In genomic region chr10:75024971-75025523, GRCh38 we compare ENCODE assay signal across 21 cellular contexts.
DNase-seq lines count a peak whose midpoint lies in the region; ATAC-seq and TF ChIP-seq lines count a peak whose summit lies in the region.
"Had no signal": no experiment of that assay in that cellular context is flagged by ENCODE, and none has a peak within 500 bp of the region (broad histone marks: within the 10 kb centered on the region; RNA-seq: fewer than 3 reads in every experiment).

No MANE protein-coding gene starts in this region.

- H3K27me3 Mint-ChIP-seq in Caco-2 (ENCODE audit: insufficient read depth, unreplicated experiment) (no peaks in the 10 kb centered on the region), type B pancreatic cell (no peaks in the 10 kb centered on the region)
- H3K27me3 Mint-ChIP-seq: activated T-helper 17 cell treated with anti-CD3 and anti-CD28 coated beads, Interleukin-2, amount 50 U/mL, for 72 hours; CD8-positive, alpha-beta memory T cell; stimulated activated naive CD8-positive, alpha-beta T cell treated with anti-CD3 and anti-CD28 coated beads, Interleukin-15, Interleukin-2, amounts not matched to agents 100 ng/mL and 50 ng/mL, for 24 hours had no signal

- H3K27me3 ChIP-seq in colonic mucosa = no peaks in the 10 kb centered on the region
- H3K27me3 ChIP-seq in gastrocnemius medialis = no peaks in the 10 kb centered on the region
- no peaks in the 10 kb centered on the region for H3K27me3 ChIP-seq in Caco-2 (replicated peaks; ENCODE audit: control insufficient read depth, insufficient read depth, low read length)
- H3K27me3 ChIP-seq: brain microvascular endothelial cell, right atrium auricular region, tibial nerve had no signal

- H3K4me1 ChIP-seq in colonic mucosa (no peaks in the 10 kb centered on the region), gastrocnemius medialis (peaks cover 2 to 19% of the 10 kb centered on the region in 2 donors), Caco-2 (no peaks in the 10 kb centered on the region)
- H3K4me1 ChIP-seq: right atrium auricular region had no signal

- CTCF ChIA-PET in Caco-2 (lab: Charles Lee) = no interaction called here

- H3K9ac ChIP-seq in colonic mucosa (ENCODE audit: low read depth in 2 of 2, low read length in 2 of 2) = no peak overlapping the region

- TF ChIP-seq POLR2A in gastrocnemius medialis (IDR thresholded peaks at IDR 0.05) = no peak

- intact Hi-C loops in colonic mucosa (cut with DNase I) = loop anchor here (5.0 to 10.0 kb wide), 2 partner anchors 610 to 758 kb away; no protein-coding TSS in a partner anchor
- intact Hi-C loops in gastrocnemius medialis (cut with DNase I; ENCODE audit: low total_unique reads) = loop anchor here (5.0 kb wide), 2 partner anchors 138 to 758 kb away; no protein-coding TSS in a partner anchor
- intact Hi-C loops in Caco-2 (cut with micrococcal nuclease; ENCODE audit: unreplicated experiment) = loop anchor here (5.0 to 10.0 kb wide), 3 partner anchors 48 to 288 kb away; partner anchors contain the start of gene COMTD1

- TF ChIP-seq CTCF in colonic mucosa (IDR thresholded peaks at IDR 0.05) (no peak), gastrocnemius medialis (IDR thresholded peaks at IDR 0.05 in 4 of 5, conservative IDR thresholded peaks at IDR 0.05 in 1 of 5) (no peak), Caco-2 (IDR thresholded peaks at IDR 0.05; ENCODE audit: insufficient read depth in 1 of 2, low read depth in 1 of 2, low read length in 1 of 2, severe bottlenecking in 1 of 2, unreplicated experiment in 1 of 2) (no peak), type B pancreatic cell (conservative IDR thresholded peaks at IDR 0.05) (no peak)

- H3K27ac Mint-ChIP-seq in Caco-2 (ENCODE audit: unreplicated experiment) (no peak overlapping the region), type B pancreatic cell (no peak overlapping the region)
- H3K27ac Mint-ChIP-seq: activated T-helper 17 cell treated with anti-CD3 and anti-CD28 coated beads, Interleukin-2, amount 50 U/mL, for 72 hours; GM23338; stimulated activated naive CD8-positive, alpha-beta T cell treated with anti-CD3 and anti-CD28 coated beads, Interleukin-15, Interleukin-2, amounts not matched to agents 100 ng/mL and 50 ng/mL, for 24 hours had no signal

- POLR2A ChIA-PET in Caco-2 (lab: Charles Lee) = no interaction called here

- no TSS peak for BruUV-seq in Caco-2 (replicated peaks; lab: Mats Ljungman, UMichigan)

- H3K4me3 ChIP-seq in colonic mucosa = no peak overlapping the region
- no peak overlapping the region for H3K4me3 ChIP-seq in gastrocnemius medialis
- H3K4me3 ChIP-seq in Caco-2 (ENCODE audit: low read depth, low read length) = no peak overlapping the region
- H3K4me3 ChIP-seq: coronary artery, GM23338, right atrium auricular region, tibial nerve had no signal

- H3K9me3 Mint-ChIP-seq in Caco-2 (ENCODE audit: unreplicated experiment) = no peaks in the 10 kb centered on the region
- H3K9me3 Mint-ChIP-seq in type B pancreatic cell = no peaks in the 10 kb centered on the region
- H3K9me3 Mint-ChIP-seq: activated T-helper 17 cell treated with anti-CD3 and anti-CD28 coated beads, Interleukin-2, amount 50 U/mL, for 72 hours; CD8-positive, alpha-beta memory T cell; GM23338; stimulated activated naive CD8-positive, alpha-beta T cell treated with anti-CD3 and anti-CD28 coated beads, Interleukin-15, Interleukin-2, amounts not matched to agents 100 ng/mL and 50 ng/mL, for 24 hours had no signal

- H3K4me3 Mint-ChIP-seq in Caco-2 (ENCODE audit: unreplicated experiment) (no peak overlapping the region), type B pancreatic cell (no peak overlapping the region)
- H3K4me3 Mint-ChIP-seq: activated T-helper 17 cell treated with anti-CD3 and anti-CD28 coated beads, Interleukin-2, amount 50 U/mL, for 72 hours; CD8-positive, alpha-beta memory T cell; GM23338; stimulated activated naive CD8-positive, alpha-beta T cell treated with anti-CD3 and anti-CD28 coated beads, Interleukin-15, Interleukin-2, amounts not matched to agents 100 ng/mL and 50 ng/mL, for 24 hours had no signal

- H3K36me3 ChIP-seq in colonic mucosa (peaks cover 3% of the 10 kb centered on the region), gastrocnemius medialis (peaks cover 0 to 63% of the 10 kb centered on the region in 2 donors), Caco-2 (ENCODE audit: control insufficient read depth, insufficient read depth, low read length) (peaks cover 7% of the 10 kb centered on the region)

- no peak overlapping the region for H3K27ac ChIP-seq in colonic mucosa
- no peak overlapping the region for H3K27ac ChIP-seq in gastrocnemius medialis
- H3K27ac ChIP-seq: brain microvascular endothelial cell, coronary artery, right atrium auricular region, tibial nerve had no signal

- H3K36me3 Mint-ChIP-seq in Caco-2 (ENCODE audit: insufficient read depth, unreplicated experiment) = no peaks in the 10 kb centered on the region
- peaks cover 54% of the 10 kb centered on the region for H3K36me3 Mint-ChIP-seq in type B pancreatic cell

- H3K9me3 ChIP-seq in colonic mucosa (no peaks in the 10 kb centered on the region), gastrocnemius medialis (no peaks in the 10 kb centered on the region), Caco-2 (no peaks in the 10 kb centered on the region)
- H3K9me3 ChIP-seq: right atrium auricular region, tibial nerve had no signal

- in situ Hi-C loops in gastrocnemius medialis (cut with MboI; ENCODE audit: low sequenced_read_pairs in 4 of 4) = loop anchor here in 2 of 4 donors (10.0 kb wide), 1 partner anchor 760 kb away; no protein-coding TSS in a partner anchor

- H3K4me1 Mint-ChIP-seq in Caco-2 (ENCODE audit: low read depth, unreplicated experiment) (peaks cover 14% of the 10 kb centered on the region), type B pancreatic cell (ENCODE audit: unreplicated experiment) (peaks cover 22% of the 10 kb centered on the region)

- DNase-seq in COLO668 (lab: John Stamatoyannopoulos, UW; ENCODE audit: unreplicated experiment) (peak; percentile 56), DMS53 (lab: John Stamatoyannopoulos, UW) (peak; percentile 85), NCI-H69 (lab: John Stamatoyannopoulos, UW) (peak; percentile 57), colonic mucosa (peak; percentile 38), gastrocnemius medialis (no peak), Caco-2 (no peak), type B pancreatic cell (ENCODE audit: extremely low spot score, unreplicated experiment) (no peak)
- DNase-seq: activated CD4-positive, alpha-beta T cell treated with anti-CD3 and anti-CD28 coated beads for 48 hours; brain microvascular endothelial cell; CD8-positive, alpha-beta memory T cell; glutamatergic neuron; left cardiac atrium; mesenchymal stem cell; SIG-M5 had no signal

- ATAC-seq in GM18907 (IDR thresholded peaks at IDR 0.05; ENCODE audit: unreplicated experiment) = no peak
- no peak for ATAC-seq in gastrocnemius medialis
- ATAC-seq: activated T-helper 17 cell treated with anti-CD3 and anti-CD28 coated beads, Interleukin-2, amount 50 U/mL, for 72 hours; GM23338; left cardiac atrium had no signal

Comparison
In these comparisons a context has a peak if more than half of its experiments do, and no peak if none do; other contexts are left out.
1. DNase-seq: peak in COLO668 (single experiment), DMS53 (single experiment), NCI-H69 (single experiment) and colonic mucosa (single experiment); none in gastrocnemius medialis (0 of 2), Caco-2 (0 of 2) and type B pancreatic cell (single experiment).